In genomic region chr20:53557157-53557556, GRCh38 we compare ENCODE assay signal across 25 cellular contexts. TPM values are rescaled to one million over a fixed set of nuclear protein-coding genes. Genes with fewer than 3 reads are reported as not detected.
DNase-seq lines count a peak whose midpoint lies in the region; ATAC-seq, FAIRE-seq and TF ChIP-seq lines count a peak whose summit lies in the region.
"Had no signal": no experiment of that assay in that cellular context is flagged by ENCODE, and none has a peak within 500 bp of the region (broad histone marks: within the 10 kb centered on the region; RNA-seq: fewer than 3 reads in every experiment).

No MANE protein-coding gene starts in this region.

- H3K27ac ChIP-seq in Panc1 (ENCODE audit: low read length) (peak overlapping the region; percentile 5; the same call in 1 of the 2 replicates), HepG2 (ENCODE audit: extremely low read length, insufficient read depth, low read length) (no peak overlapping the region), colonic mucosa (no peak overlapping the region)
- H3K27ac ChIP-seq: A549; BLaER1 treated with 17β-estradiol and CSF1 and Interleukin-3, amounts not matched to agents 10 nM and 100 nM; RWPE1 had no signal

- ATAC-seq in Panc1 (no peak), HepG2 (no peak)
- ATAC-seq: GM12878 had no signal

- CTCF ChIA-PET in Panc1 (lab: Charles Lee) (no interaction called here), HepG2 (lab: Yijun Ruan, JAX; ENCODE audit: low intra/inter-chr PET ratio, low total read pairs) (no interaction called here)

- TF ChIP-seq CTCF in Panc1 (IDR thresholded peaks at IDR 0.05) (no peak), HepG2 (CRISPR knock-in tag; IDR thresholded peaks at IDR 0.05) (no peak), colonic mucosa (IDR thresholded peaks at IDR 0.05) (no peak)

- TF ChIP-seq EP300 in HepG2 (IDR thresholded peaks at IDR 0.05; ENCODE audit: low read depth in 2 of 2, low read length in 2 of 2) (no peak), HepG2 (CRISPR knock-in tag; IDR thresholded peaks at IDR 0.05; ENCODE audit: borderline replicate concordance) (no peak)

- H3K4me1 ChIP-seq in Panc1 (ENCODE audit: control insufficient read depth, insufficient read depth, low read length) (peaks cover 18% of the 10 kb centered on the region), HepG2 (ENCODE audit: insufficient read depth, low read length) (peaks cover 44% of the 10 kb centered on the region), colonic mucosa (no peaks in the 10 kb centered on the region)
- H3K4me1 ChIP-seq: A549 had no signal

- H4K20me1 ChIP-seq in HepG2 (ENCODE audit: insufficient read depth, low read length): no peaks in the 10 kb centered on the region

- no peak overlapping the region for H3K4me2 ChIP-seq in HepG2 (ENCODE audit: low read depth, low read length)
- H3K4me2 ChIP-seq: A549; BLaER1 treated with 17β-estradiol and CSF1 and Interleukin-3, amounts not matched to agents 10 nM and 100 nM had no signal

- H2AFZ ChIP-seq in HepG2 (ENCODE audit: low read length): no peak overlapping the region

- no peak for FAIRE-seq in HepG2 (lab: Jason Lieb, UNC)
- FAIRE-seq: A549, D721Med, GM12878 had no signal

- 48% methylated on average over 7 of the region's 7 CpGs for WGBS in HepG2 (ENCODE audit: low lambda C conversion rate)

- no peaks in the 10 kb centered on the region for H3K79me2 ChIP-seq in HepG2 (ENCODE audit: insufficient read depth, low read length)

- no peak for TF ChIP-seq POLR2A in HepG2 (IDR thresholded peaks at IDR 0.05; ENCODE audit: insufficient read depth in 1 of 2, low read depth in 2 of 2, low read length in 2 of 2)

- POLR2A ChIA-PET in Panc1 (lab: Charles Lee) (no interaction called here), HepG2 (lab: Yijun Ruan, JAX) (no interaction called here)

- H3K9me3 ChIP-seq in Panc1 (ENCODE audit: control insufficient read depth, insufficient read depth, low read depth, low read length) (no peaks in the 10 kb centered on the region), HepG2 (ENCODE audit: low read length) (no peaks in the 10 kb centered on the region), colonic mucosa (no peaks in the 10 kb centered on the region)
- H3K9me3 ChIP-seq: A549; BLaER1 treated with 17β-estradiol and CSF1 and Interleukin-3, amounts not matched to agents 10 nM and 100 nM had no signal

- BruUV-seq in Panc1 (replicated peaks; lab: Mats Ljungman, UMichigan) (TSS peak; percentile 5), HepG2 (replicated peaks; lab: Mats Ljungman, UMichigan) (no TSS peak)

- intact Hi-C loops in Panc1 (cut with micrococcal nuclease; ENCODE audit: unreplicated experiment) (no loop called here), HepG2 (cut with micrococcal nuclease; ENCODE audit: unreplicated experiment) (no loop called here), posterior vena cava (cut with DNase I) (no loop called here), colonic mucosa (cut with DNase I) (no loop called here)

- H3K27me3 ChIP-seq in H7 (ENCODE audit: control insufficient read depth, insufficient read depth, low read length) (no peaks in the 10 kb centered on the region), Panc1 (ENCODE audit: control insufficient read depth, insufficient read depth, low read length) (no peaks in the 10 kb centered on the region), HepG2 (ENCODE audit: control insufficient read depth in 1 of 2, insufficient read depth in 2 of 2, low read length in 2 of 2) (no peaks in the 10 kb centered on the region), colonic mucosa (no peaks in the 10 kb centered on the region)
- H3K27me3 ChIP-seq: BLaER1 treated with 17β-estradiol and CSF1 and Interleukin-3, amounts not matched to agents 10 nM and 100 nM had no signal

- no peaks in the 10 kb centered on the region; the same call in 1 of the 2 replicates for H3K36me3 ChIP-seq in H7 (replicated peaks; ENCODE audit: control insufficient read depth, insufficient read depth, low read length)
- H3K36me3 ChIP-seq in Panc1 (ENCODE audit: control insufficient read depth, insufficient read depth, low read length): no peaks in the 10 kb centered on the region
- H3K36me3 ChIP-seq in HepG2 (replicated peaks in 1 of 2; ENCODE audit: control insufficient read depth in 1 of 2, insufficient read depth in 2 of 2, low read length in 2 of 2): no peaks in the 10 kb centered on the region
- H3K36me3 ChIP-seq in colonic mucosa: no peaks in the 10 kb centered on the region

- H3K9ac ChIP-seq in HepG2 (ENCODE audit: insufficient read depth, low read depth, low read length) (no peak overlapping the region), colonic mucosa (ENCODE audit: low read depth in 2 of 2, low read length in 2 of 2) (no peak overlapping the region)
- H3K9ac ChIP-seq: BLaER1 treated with 17β-estradiol and CSF1 and Interleukin-3, amounts not matched to agents 10 nM and 100 nM had no signal

- DNase-seq in H7: peak; percentile 11
- no peak for DNase-seq in Panc1 (ENCODE audit: low read depth, low spot score)
- no peak for DNase-seq in HepG2 (ENCODE audit: low spot score)
- peak; percentile 7 for DNase-seq in posterior vena cava (ENCODE audit: low spot score)
- no peak for DNase-seq in effector CD8-positive, alpha-beta T cell (lab: John Stamatoyannopoulos, UW)
- DNase-seq in NCI-H1417 (lab: John Stamatoyannopoulos, UW): no peak
- DNase-seq in colonic mucosa: no peak
- DNase-seq: AML-193; CD4-positive, alpha-beta T cell; GDM1; KG1; NCI-H1048; NCI-H1417 treated with DMSO at 0.1 percent for 48 hours; NCI-H187; NCI-H2081 treated with DMSO at 0.1 percent for 48 hours; NCI-H2171; NCI-H226; NCI-H510A; NCI-H69; SHP77 treated with DMSO at 0.1 percent for 48 hours had no signal

- in situ Hi-C loops in Panc1 (cut with HindIII; ENCODE audit: low pct_unique_long_range_greater_than_20kb, low sequenced_read_pairs) (no loop called here), HepG2 (cut with HindIII; ENCODE audit: extremely low pct_ligation_motif_present, low pct_unique_long_range_greater_than_20kb) (no loop called here)

- no peak overlapping the region for H3K4me3 ChIP-seq in H7 (ENCODE audit: insufficient read depth, low read depth, low read length)
- H3K4me3 ChIP-seq in Panc1 (ENCODE audit: low read depth in 2 of 2, low read length in 2 of 2): no peak overlapping the region
- no peak overlapping the region for H3K4me3 ChIP-seq in HepG2 (replicated peaks in 1 of 3; ENCODE audit: insufficient read depth in 1 of 3, low read depth in 2 of 3, low read length in 3 of 3)
- H3K4me3 ChIP-seq in colonic mucosa: no peak overlapping the region
- H3K4me3 ChIP-seq: A549; BLaER1 treated with 17β-estradiol and CSF1 and Interleukin-3, amounts not matched to agents 10 nM and 100 nM; GM12878 had no signal

- no peak for TF ChIP-seq RAD21 in HepG2 (CRISPR knock-in tag; IDR thresholded peaks at IDR 0.05)

TF ChIP-seq in HepG2, 621 proteins besides CTCF, POLR2A, EP300 and RAD21 (continues in another document):
- TF ChIP-seq ZNF724P (CRISPR knock-in tag; IDR thresholded peaks at IDR 0.05; ENCODE audit: borderline replicate concordance): no peak
- TF ChIP-seq ZSCAN30 (CRISPR knock-in tag; IDR thresholded peaks at IDR 0.05): no peak
- TF ChIP-seq ZNF251 (CRISPR knock-in tag; IDR thresholded peaks at IDR 0.05): no peak
- TF ChIP-seq ATF7 (IDR thresholded peaks at IDR 0.05): peak; percentile 12; the same call in 1 of the 2 replicates
- TF ChIP-seq ATF7 (CRISPR knock-in tag; IDR thresholded peaks at IDR 0.05): no peak
- TF ChIP-seq RBM22 (optimal IDR thresholded peaks at IDR 0.05; ENCODE audit: low read length): no peak
- no peak for TF ChIP-seq ZBTB39 (CRISPR knock-in tag; IDR thresholded peaks at IDR 0.05)

RNA-seq across cellular contexts. Expression of gene ZNF217, which starts 36.5 kb away (rescaled TPM):
- 31.4 and 44.0 TPM in 2 replicates for total RNA-seq in H7 (2014; rRNA removed; shearing (Covaris generic))
- total RNA-seq in Panc1 (2021; ENCODE audit: unreplicated experiment): 210 TPM
- 80.1 TPM for polyA plus RNA-seq in Panc1 (2012; ENCODE audit: insufficient read length)
- 29.8 and 65.0 TPM in 2 replicates for total RNA-seq in HepG2 (2016; rRNA removed; fragmentation: Illumina TruSeq; extraction: Trizol)
- 3.8 and 3.9 TPM in 2 replicates for total RNA-seq in HepG2 (2016; cell fraction: cytosol; rRNA removed; fragmentation: Illumina TruSeq; extraction: Trizol; ENCODE audit: low read depth)
- total RNA-seq in HepG2 (2016; cell fraction: insoluble cytoplasmic fraction; rRNA removed; fragmentation: Illumina TruSeq; extraction: Trizol): 30.1 and 52.5 TPM in 2 replicates
- 17.5 and 18.9 TPM in 2 replicates for total RNA-seq in HepG2 (2016; cell fraction: membrane; rRNA removed; fragmentation: Illumina TruSeq; extraction: Trizol)
- total RNA-seq in HepG2 (2016; cell fraction: nucleus; rRNA removed; fragmentation: Illumina TruSeq; extraction: Trizol): 46.4 and 49.3 TPM in 2 replicates
- polyA plus RNA-seq in HepG2 (2011; rRNA removed): 22.3 and 23.7 TPM in 2 replicates
- 16.1 and 20.6 TPM in 2 replicates for polyA plus RNA-seq in HepG2 (2011; cell fraction: cytosol; rRNA removed)
- polyA plus RNA-seq in HepG2 (2011; cell fraction: nucleus; rRNA removed): 28.1 and 34.2 TPM in 2 replicates
- 30.6 and 41.2 TPM in 2 replicates for polyA plus RNA-seq in HepG2 (2012)
- 0.85 and 1.1 TPM in 2 replicates for polyA plus RNA-seq in HepG2 (2016; cell fraction: cytosol; fragmentation: Illumina TruSeq; extraction: Trizol; ENCODE audit: low read depth)
- polyA plus RNA-seq in HepG2 (2016; cell fraction: insoluble cytoplasmic fraction; fragmentation: Illumina TruSeq; extraction: Trizol; ENCODE audit: low read depth): 50.4 and 54.5 TPM in 2 replicates
- polyA plus RNA-seq in HepG2 (2016; cell fraction: membrane; fragmentation: Illumina TruSeq; extraction: Trizol; ENCODE audit: low read depth): 5.7 and 6.3 TPM in 2 replicates
- 66.7 and 71.5 TPM in 2 replicates for polyA plus RNA-seq in HepG2 (2016; cell fraction: nucleus; fragmentation: Illumina TruSeq; extraction: Trizol; ENCODE audit: insufficient read depth, low read depth)
- polyA minus RNA-seq in HepG2 (2011; rRNA and poly(A)+ RNA removed; ENCODE audit: low replicate concordance): 13.5 and 82.3 TPM in 2 replicates
- polyA minus RNA-seq in HepG2 (2011; cell fraction: cytosol; rRNA and poly(A)+ RNA removed): 62.7 and 65.9 TPM in 2 replicates
- polyA minus RNA-seq in HepG2 (2011; cell fraction: nucleus; rRNA and poly(A)+ RNA removed): 63.2 and 86.3 TPM in 2 replicates
- total RNA-seq in posterior vena cava: 10 to 100 TPM; 18.4 to 22.7 TPM
- total RNA-seq in colonic mucosa: 10 to 100 TPM; 45.7 to 73.0 TPM

Comparison
In these comparisons a context has a peak if more than half of its experiments do, and no peak if none do; other contexts are left out.
1. DNase-seq: peak in H7 (single experiment) and posterior vena cava (single experiment); none in Panc1 (single experiment), HepG2 (single experiment), effector CD8-positive, alpha-beta T cell (single experiment), NCI-H1417 (0 of 3) and colonic mucosa (single experiment).